Comparison of ENCODE assay signal across 19 cellular contexts in the genomic region with DNA sequence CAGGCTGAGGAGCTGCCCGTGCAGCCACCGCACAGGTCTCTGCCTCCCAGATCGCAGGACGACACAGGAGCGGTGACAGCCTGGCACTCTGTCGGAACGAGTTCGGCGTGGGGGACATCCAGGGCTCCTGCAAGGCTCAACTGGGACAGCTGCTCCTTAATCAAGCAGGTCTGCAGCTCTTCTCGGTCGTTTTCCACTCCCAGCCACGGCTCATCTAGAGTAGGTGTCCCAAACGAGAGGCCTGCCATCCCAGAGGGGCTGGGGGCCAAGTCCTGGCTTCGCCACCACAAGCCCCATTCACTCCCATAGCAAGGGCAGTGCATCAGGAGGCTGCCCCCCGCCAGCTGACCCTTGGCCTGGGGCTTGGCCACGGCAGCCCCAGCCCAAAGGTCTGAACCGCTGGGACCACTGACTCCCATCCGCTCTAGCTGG. TPM values are rescaled to one million over a fixed set of nuclear protein-coding genes. Genes with fewer than 3 reads are reported as not detected.
DNase-seq lines count a peak whose midpoint lies in the region; ATAC-seq and TF ChIP-seq lines count a peak whose summit lies in the region.
"Had no signal": no experiment of that assay in that cellular context is flagged by ENCODE, and none has a peak within 500 bp of the region (broad histone marks: within the 10 kb centered on the region; RNA-seq: fewer than 3 reads in every experiment).

No MANE protein-coding gene starts in this region.

- H3K27ac ChIP-seq in CD4-positive, alpha-beta memory T cell (ENCODE audit: low read depth, low read length): peak overlapping the region; percentile 67
- H3K27ac ChIP-seq: SJCRH30 had no signal

- no peaks in the 10 kb centered on the region for H3K9me3 Mint-ChIP-seq in activated CD8-positive, alpha-beta T cell treated with anti-CD3 and anti-CD28 coated beads for 36 hours
- H3K9me3 Mint-ChIP-seq in activated CD8-positive, alpha-beta T cell treated with anti-CD3 and anti-CD28 coated beads, Interleukin-2, amount 10 ng/mL, durations not matched to agents 7 days and 5 days (ENCODE audit: insufficient read depth): no peaks in the 10 kb centered on the region
- H3K9me3 Mint-ChIP-seq in CD4-positive, alpha-beta memory T cell: no peaks in the 10 kb centered on the region
- H3K9me3 Mint-ChIP-seq in activated T-helper 1 cell treated with anti-CD3 and anti-CD28 coated beads, Interleukin-12 subunit alpha, Interleukin-12 subunit beta, Interleukin-2, Interleukin-4 antibody, amounts not matched to agents 30 ng/mL and 10 ng/mL and 1 ng/mL, durations not matched to agents 14 hours and 24 hours and 36 hours: no peaks in the 10 kb centered on the region
- no peaks in the 10 kb centered on the region for H3K9me3 Mint-ChIP-seq in type B pancreatic cell
- H3K9me3 Mint-ChIP-seq: dendritic cell treated with granulocyte-macrophage colony-stimulating factor and Interleukin-4, amounts not matched to agents 40 ng/mL and 50 ng/mL, for 4 days had no signal

- H3K4me1 Mint-ChIP-seq in activated CD8-positive, alpha-beta T cell treated with anti-CD3 and anti-CD28 coated beads for 36 hours (ENCODE audit: low read depth): peaks cover 30% of the 10 kb centered on the region
- peaks cover 14% of the 10 kb centered on the region for H3K4me1 Mint-ChIP-seq in activated CD8-positive, alpha-beta T cell treated with anti-CD3 and anti-CD28 coated beads, Interleukin-2, amount 10 ng/mL, durations not matched to agents 7 days and 5 days (ENCODE audit: low read depth)
- peaks cover 21 to 52% (median 29%) of the 10 kb centered on the region in 4 donors for H3K4me1 Mint-ChIP-seq in CD4-positive, alpha-beta memory T cell
- H3K4me1 Mint-ChIP-seq in activated T-helper 1 cell treated with anti-CD3 and anti-CD28 coated beads, Interleukin-12 subunit alpha, Interleukin-12 subunit beta, Interleukin-2, Interleukin-4 antibody, amounts not matched to agents 30 ng/mL and 10 ng/mL and 1 ng/mL, durations not matched to agents 14 hours and 24 hours and 36 hours (ENCODE audit: low read depth): peaks cover 49% of the 10 kb centered on the region
- H3K4me1 Mint-ChIP-seq in type B pancreatic cell (ENCODE audit: unreplicated experiment): no peaks in the 10 kb centered on the region

- H3K36me3 ChIP-seq in CD4-positive, alpha-beta memory T cell (ENCODE audit: insufficient read depth, low read length): peaks cover 3% of the 10 kb centered on the region
- H3K36me3 ChIP-seq: SJCRH30 had no signal

- H3K4me1 ChIP-seq in CD4-positive, alpha-beta memory T cell (ENCODE audit: insufficient read depth, low read length): peaks cover 54% of the 10 kb centered on the region
- H3K4me1 ChIP-seq: SJCRH30 had no signal

- ATAC-seq in activated CD8-positive, alpha-beta T cell treated with anti-CD3 and anti-CD28 coated beads for 36 hours: no peak
- no peak for ATAC-seq in activated CD8-positive, alpha-beta T cell treated with anti-CD3 and anti-CD28 coated beads, Interleukin-2, amount 10 ng/mL, durations not matched to agents 7 days and 5 days
- no peak for ATAC-seq in sciatic nerve

- H3K4me3 Mint-ChIP-seq in activated CD8-positive, alpha-beta T cell treated with anti-CD3 and anti-CD28 coated beads for 36 hours: no peak overlapping the region
- no peak overlapping the region for H3K4me3 Mint-ChIP-seq in activated CD8-positive, alpha-beta T cell treated with anti-CD3 and anti-CD28 coated beads, Interleukin-2, amount 10 ng/mL, durations not matched to agents 7 days and 5 days
- H3K4me3 Mint-ChIP-seq in CD4-positive, alpha-beta memory T cell: no peak overlapping the region
- H3K4me3 Mint-ChIP-seq in activated T-helper 1 cell treated with anti-CD3 and anti-CD28 coated beads, Interleukin-12 subunit alpha, Interleukin-12 subunit beta, Interleukin-2, Interleukin-4 antibody, amounts not matched to agents 30 ng/mL and 10 ng/mL and 1 ng/mL, durations not matched to agents 14 hours and 24 hours and 36 hours: peak overlapping the region; percentile 71
- H3K4me3 Mint-ChIP-seq in type B pancreatic cell: no peak overlapping the region
- H3K4me3 Mint-ChIP-seq: dendritic cell treated with granulocyte-macrophage colony-stimulating factor and Interleukin-4, amounts not matched to agents 40 ng/mL and 50 ng/mL, for 4 days had no signal

- intact Hi-C loops in activated CD8-positive, alpha-beta T cell treated with anti-CD3 and anti-CD28 coated beads for 36 hours (cut with micrococcal nuclease): no loop called here
- intact Hi-C loops in CD4-positive, alpha-beta memory T cell (cut with micrococcal nuclease): no loop called here
- intact Hi-C loops in activated T-helper 1 cell treated with anti-CD3 and anti-CD28 coated beads, Interleukin-12 subunit alpha, Interleukin-12 subunit beta, Interleukin-2, Interleukin-4 antibody, amounts not matched to agents 30 ng/mL and 10 ng/mL and 1 ng/mL, durations not matched to agents 14 hours and 24 hours and 36 hours (cut with micrococcal nuclease): loop anchor here (1.0 kb wide), 2 partner anchors 23 to 24 kb away; partner anchors contain the start of genes MTERF4 and PASK
- intact Hi-C loops in sciatic nerve (cut with DNase I): no loop called here

- no peak for TF ChIP-seq CTCF in activated CD8-positive, alpha-beta T cell treated with anti-CD3 and anti-CD28 coated beads for 36 hours (IDR thresholded peaks at IDR 0.05)
- TF ChIP-seq CTCF in type B pancreatic cell (conservative IDR thresholded peaks at IDR 0.05): no peak

- POLR2A ChIA-PET in activated CD8-positive, alpha-beta T cell treated with anti-CD3 and anti-CD28 coated beads for 36 hours (lab: Charles Lee): interaction anchor here (1.0 to 2.4 kb wide), 3 partner anchors 9 to 20 kb away, joined by 3 to 8 read pairs (median 3); no protein-coding TSS in a partner anchor
- POLR2A ChIA-PET in activated CD8-positive, alpha-beta T cell treated with anti-CD3 and anti-CD28 coated beads, Interleukin-2, amount 10 ng/mL, durations not matched to agents 7 days and 5 days (lab: Charles Lee): interaction anchor here (1.2 kb wide), 1 partner anchor 23 kb away, joined by 3 read pairs; the partner anchor contains the start of gene PPP1R7
- POLR2A ChIA-PET in CD4-positive, alpha-beta memory T cell (lab: Charles Lee; ENCODE audit: partially characterized antibody): interaction anchor here (0.9 to 7.4 kb wide), 5 partner anchors 11 to 24 kb away, joined by 3 to 72 read pairs (median 8); partner anchors contain the start of genes MTERF4, PASK and PPP1R7

- H3K36me3 Mint-ChIP-seq in activated CD8-positive, alpha-beta T cell treated with anti-CD3 and anti-CD28 coated beads for 36 hours (ENCODE audit: low read depth): peaks cover 50% of the 10 kb centered on the region
- H3K36me3 Mint-ChIP-seq in activated CD8-positive, alpha-beta T cell treated with anti-CD3 and anti-CD28 coated beads, Interleukin-2, amount 10 ng/mL, durations not matched to agents 7 days and 5 days (ENCODE audit: low read depth): peaks cover 19% of the 10 kb centered on the region
- H3K36me3 Mint-ChIP-seq in CD4-positive, alpha-beta memory T cell: peaks cover 4 to 24% of the 10 kb centered on the region in 2 donors
- H3K36me3 Mint-ChIP-seq in activated T-helper 1 cell treated with anti-CD3 and anti-CD28 coated beads, Interleukin-12 subunit alpha, Interleukin-12 subunit beta, Interleukin-2, Interleukin-4 antibody, amounts not matched to agents 30 ng/mL and 10 ng/mL and 1 ng/mL, durations not matched to agents 14 hours and 24 hours and 36 hours (ENCODE audit: low read depth): peaks cover 46% of the 10 kb centered on the region
- peaks cover 5% of the 10 kb centered on the region for H3K36me3 Mint-ChIP-seq in type B pancreatic cell

- CTCF ChIA-PET in activated CD8-positive, alpha-beta T cell treated with anti-CD3 and anti-CD28 coated beads for 36 hours (lab: Charles Lee): no interaction called here
- CTCF ChIA-PET in activated CD8-positive, alpha-beta T cell treated with anti-CD3 and anti-CD28 coated beads, Interleukin-2, amount 10 ng/mL, durations not matched to agents 7 days and 5 days (lab: Charles Lee): interaction anchor here (0.7 kb wide), 1 partner anchor 10 kb away, joined by 3 read pairs; no protein-coding TSS in a partner anchor
- CTCF ChIA-PET in CD4-positive, alpha-beta memory T cell (lab: Charles Lee; ENCODE audit: partially characterized antibody): no interaction called here

- H3K27ac Mint-ChIP-seq in activated CD8-positive, alpha-beta T cell treated with anti-CD3 and anti-CD28 coated beads for 36 hours: peak overlapping the region; percentile 96
- H3K27ac Mint-ChIP-seq in activated CD8-positive, alpha-beta T cell treated with anti-CD3 and anti-CD28 coated beads, Interleukin-2, amount 10 ng/mL, durations not matched to agents 7 days and 5 days: no peak overlapping the region
- H3K27ac Mint-ChIP-seq in CD4-positive, alpha-beta memory T cell: peak overlapping the region in 5 of 7 donors; percentile 6 to 97 (median 95)
- H3K27ac Mint-ChIP-seq in activated T-helper 1 cell treated with anti-CD3 and anti-CD28 coated beads, Interleukin-12 subunit alpha, Interleukin-12 subunit beta, Interleukin-2, Interleukin-4 antibody, amounts not matched to agents 30 ng/mL and 10 ng/mL and 1 ng/mL, durations not matched to agents 14 hours and 24 hours and 36 hours: peak overlapping the region; percentile 98
- H3K27ac Mint-ChIP-seq in type B pancreatic cell: no peak overlapping the region
- H3K27ac Mint-ChIP-seq: dendritic cell treated with granulocyte-macrophage colony-stimulating factor and Interleukin-4, amounts not matched to agents 40 ng/mL and 50 ng/mL, for 4 days had no signal

- no peaks in the 10 kb centered on the region for H3K9me3 ChIP-seq in CD4-positive, alpha-beta memory T cell (ENCODE audit: control insufficient read depth in 1 of 2, low read length in 2 of 2)
- H3K9me3 ChIP-seq: SJCRH30 had no signal

- no peaks in the 10 kb centered on the region for H3K27me3 Mint-ChIP-seq in activated CD8-positive, alpha-beta T cell treated with anti-CD3 and anti-CD28 coated beads for 36 hours
- no peaks in the 10 kb centered on the region for H3K27me3 Mint-ChIP-seq in activated CD8-positive, alpha-beta T cell treated with anti-CD3 and anti-CD28 coated beads, Interleukin-2, amount 10 ng/mL, durations not matched to agents 7 days and 5 days (ENCODE audit: low read depth)
- H3K27me3 Mint-ChIP-seq in CD4-positive, alpha-beta memory T cell: no peaks in the 10 kb centered on the region
- H3K27me3 Mint-ChIP-seq in activated T-helper 1 cell treated with anti-CD3 and anti-CD28 coated beads, Interleukin-12 subunit alpha, Interleukin-12 subunit beta, Interleukin-2, Interleukin-4 antibody, amounts not matched to agents 30 ng/mL and 10 ng/mL and 1 ng/mL, durations not matched to agents 14 hours and 24 hours and 36 hours (ENCODE audit: insufficient read depth): no peaks in the 10 kb centered on the region
- no peaks in the 10 kb centered on the region for H3K27me3 Mint-ChIP-seq in type B pancreatic cell
- H3K27me3 Mint-ChIP-seq: dendritic cell treated with granulocyte-macrophage colony-stimulating factor and Interleukin-4, amounts not matched to agents 40 ng/mL and 50 ng/mL, for 4 days had no signal

- DNase-seq in activated CD8-positive, alpha-beta T cell treated with anti-CD3 and anti-CD28 coated beads for 36 hours: no peak
- no peak for DNase-seq in activated CD8-positive, alpha-beta T cell treated with anti-CD3 and anti-CD28 coated beads, Interleukin-2, amount 10 ng/mL, durations not matched to agents 7 days and 5 days
- no peak for DNase-seq in CD4-positive, alpha-beta memory T cell
- DNase-seq in activated T-helper 1 cell treated with anti-CD3 and anti-CD28 coated beads, Interleukin-12 subunit alpha, Interleukin-12 subunit beta, Interleukin-2, Interleukin-4 antibody, amounts not matched to agents 30 ng/mL and 10 ng/mL and 1 ng/mL, durations not matched to agents 14 hours and 24 hours and 36 hours (ENCODE audit: low spot score): no peak
- DNase-seq in sciatic nerve (ENCODE audit: low spot score): peak; percentile 38
- DNase-seq in type B pancreatic cell (ENCODE audit: extremely low spot score, unreplicated experiment): no peak
- DNase-seq in kidney tubule cell (ENCODE audit: low spot score): no peak
- no peak for DNase-seq in C1 segment of cervical spinal cord (lab: John Stamatoyannopoulos, UW)
- DNase-seq: glutamatergic neuron, H7, Karpas-422, mesenchymal stem cell, NCI-H1930, NCI-H345, NCI-H82, SJCRH30, T-helper 2 cell, trophoblast cell had no signal

- H3K4me3 ChIP-seq in CD4-positive, alpha-beta memory T cell (ENCODE audit: low read length in 2 of 2): no peak overlapping the region
- H3K4me3 ChIP-seq: SJCRH30 had no signal

- H3K27me3 ChIP-seq in CD4-positive, alpha-beta memory T cell (ENCODE audit: insufficient read depth, low read length): no peaks in the 10 kb centered on the region
- H3K27me3 ChIP-seq: SJCRH30 had no signal

RNA-seq across cellular contexts. Expression of gene PASK, which starts 22.5 kb away (rescaled TPM):
- 10 to 100 TPM; 71.3 to 74.8 TPM for total RNA-seq in activated CD8-positive, alpha-beta T cell treated with anti-CD3 and anti-CD28 coated beads for 36 hours
- total RNA-seq in activated CD8-positive, alpha-beta T cell treated with anti-CD3 and anti-CD28 coated beads, Interleukin-2, amount 10 ng/mL, durations not matched to agents 7 days and 5 days: 10 to 100 TPM; 46.7 to 52.4 TPM
- 100 to 1,000 TPM; 290 to 309 TPM for total RNA-seq in CD4-positive, alpha-beta memory T cell
- 10 to 100 TPM; 38.2 to 50.0 TPM for polyA plus RNA-seq in CD4-positive, alpha-beta memory T cell
- 101 and 104 TPM in 2 replicates for total RNA-seq in activated T-helper 1 cell treated with anti-CD3 and anti-CD28 coated beads, Interleukin-12 subunit alpha, Interleukin-12 subunit beta, Interleukin-2, Interleukin-4 antibody, amounts not matched to agents 30 ng/mL and 10 ng/mL and 1 ng/mL, durations not matched to agents 14 hours and 24 hours and 36 hours
- total RNA-seq in sciatic nerve (7.0 TPM), type B pancreatic cell (ENCODE audit: low replicate concordance) (31.8 and 50.9 TPM in 2 replicates)

RNA-seq across cellular contexts. Expression of gene PPP1R7, which starts 23.5 kb away (rescaled TPM):
- 10 to 100 TPM; 82.9 to 88.7 TPM for total RNA-seq in activated CD8-positive, alpha-beta T cell treated with anti-CD3 and anti-CD28 coated beads for 36 hours
- total RNA-seq in activated CD8-positive, alpha-beta T cell treated with anti-CD3 and anti-CD28 coated beads, Interleukin-2, amount 10 ng/mL, durations not matched to agents 7 days and 5 days: 10 to 100 TPM; 90.8 to 97.2 TPM
- total RNA-seq in CD4-positive, alpha-beta memory T cell: 10 to 100 TPM; 61.3 to 68.9 TPM
- polyA plus RNA-seq in CD4-positive, alpha-beta memory T cell: 100 to 1,000 TPM; 114 to 119 TPM
- 115 and 118 TPM in 2 replicates for total RNA-seq in activated T-helper 1 cell treated with anti-CD3 and anti-CD28 coated beads, Interleukin-12 subunit alpha, Interleukin-12 subunit beta, Interleukin-2, Interleukin-4 antibody, amounts not matched to agents 30 ng/mL and 10 ng/mL and 1 ng/mL, durations not matched to agents 14 hours and 24 hours and 36 hours
- total RNA-seq in sciatic nerve: 45.3 TPM
- total RNA-seq in type B pancreatic cell (ENCODE audit: low replicate concordance): 50.7 and 52.4 TPM in 2 replicates

RNA-seq across cellular contexts. Expression of gene MTERF4, which starts 24.7 kb away (rescaled TPM):
- total RNA-seq in activated CD8-positive, alpha-beta T cell treated with anti-CD3 and anti-CD28 coated beads for 36 hours: 10 to 100 TPM; 33.2 to 36.6 TPM
- 10 to 100 TPM; 24.1 to 26.3 TPM for total RNA-seq in activated CD8-positive, alpha-beta T cell treated with anti-CD3 and anti-CD28 coated beads, Interleukin-2, amount 10 ng/mL, durations not matched to agents 7 days and 5 days
- 100 to 1,000 TPM; 204 to 227 TPM for total RNA-seq in CD4-positive, alpha-beta memory T cell
- polyA plus RNA-seq in CD4-positive, alpha-beta memory T cell: 10 to 100 TPM; 44.6 to 56.6 TPM
- total RNA-seq in activated T-helper 1 cell treated with anti-CD3 and anti-CD28 coated beads, Interleukin-12 subunit alpha, Interleukin-12 subunit beta, Interleukin-2, Interleukin-4 antibody, amounts not matched to agents 30 ng/mL and 10 ng/mL and 1 ng/mL, durations not matched to agents 14 hours and 24 hours and 36 hours: 40.5 and 43.3 TPM in 2 replicates
- total RNA-seq in sciatic nerve (33.5 TPM), type B pancreatic cell (ENCODE audit: low replicate concordance) (38.9 and 46.3 TPM in 2 replicates)

Comparison
In these comparisons a context has a peak if more than half of its experiments do, and no peak if none do; other contexts are left out.
1. H3K27ac Mint-ChIP-seq: peak in activated CD8-positive, alpha-beta T cell treated with anti-CD3 and anti-CD28 coated beads for 36 hours (single experiment), CD4-positive, alpha-beta memory T cell (5 of 7) and activated T-helper 1 cell treated with anti-CD3 and anti-CD28 coated beads, Interleukin-12 subunit alpha, Interleukin-12 subunit beta, Interleukin-2, Interleukin-4 antibody, amounts not matched to agents 30 ng/mL and 10 ng/mL and 1 ng/mL, durations not matched to agents 14 hours and 24 hours and 36 hours (single experiment); none in activated CD8-positive, alpha-beta T cell treated with anti-CD3 and anti-CD28 coated beads, Interleukin-2, amount 10 ng/mL, durations not matched to agents 7 days and 5 days (single experiment) and type B pancreatic cell (single experiment).